In the genomic region with DNA sequence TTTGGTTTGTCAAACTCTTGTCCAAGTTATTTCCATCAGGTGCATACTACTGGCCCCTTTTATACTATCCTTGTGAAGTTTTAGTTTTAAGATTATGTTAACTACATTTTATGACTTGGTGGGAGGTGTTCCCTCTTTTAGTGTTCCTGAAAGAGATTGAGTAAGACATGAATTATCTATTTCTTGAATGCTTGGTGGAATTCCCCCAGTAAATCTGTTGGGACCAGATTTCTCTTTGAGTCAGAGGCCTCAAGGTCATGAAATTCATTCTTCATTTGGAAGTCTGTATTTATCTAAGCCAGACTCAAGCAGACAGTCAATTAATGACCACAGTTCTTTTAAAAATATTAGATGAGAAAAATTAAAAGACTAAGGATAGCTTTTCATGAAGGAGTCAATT, we compare ENCODE assay signal across 22 cellular contexts.
A peak's percentile ranks its signal among the peaks of the same experiment; 100 is the strongest.
DNase-seq lines count a peak whose midpoint lies in the region; ATAC-seq and TF ChIP-seq lines count a peak whose summit lies in the region.
"Had no signal": no experiment of that assay in that cellular context is flagged by ENCODE, and none has a peak within 500 bp of the region (broad histone marks: within the 10 kb centered on the region; RNA-seq: fewer than 3 reads in every experiment).

No MANE protein-coding gene starts in this region.

- no peak overlapping the region for H3K9ac ChIP-seq in SK-N-SH
- H3K9ac ChIP-seq: BLaER1 treated with 17β-estradiol and CSF1 and Interleukin-3, amounts not matched to agents 10 nM and 100 nM had no signal

- H3K9me3 ChIP-seq in SK-N-SH (peaks cover 19% of the 10 kb centered on the region), gastroesophageal sphincter (peaks cover 0 to 18% (median 0%) of the 10 kb centered on the region in 3 donors)

- H3K27ac ChIP-seq in SK-N-SH (ENCODE audit: low read depth in 2 of 2, low read length in 1 of 2): no peak overlapping the region; a peak in 1 of 4 replicates
- no peak overlapping the region for H3K27ac ChIP-seq in gastroesophageal sphincter
- H3K27ac ChIP-seq: 22Rv1; BLaER1 treated with 17β-estradiol and CSF1 and Interleukin-3, amounts not matched to agents 10 nM and 100 nM; heart right ventricle had no signal

- TF ChIP-seq CTCF in SK-N-SH (IDR thresholded peaks at IDR 0.05) (no peak), cardiac fibroblast (IDR thresholded peaks at IDR 0.05; ENCODE audit: low read depth, low read length) (no peak), gastroesophageal sphincter (IDR thresholded peaks at IDR 0.05) (no peak), glutamatergic neuron (IDR thresholded peaks at IDR 0.05; ENCODE audit: partially characterized antibody, unreplicated experiment) (no peak)

- H3K27ac Mint-ChIP-seq in glutamatergic neuron (ENCODE audit: unreplicated experiment): no peak overlapping the region
- H3K27ac Mint-ChIP-seq: activated naive CD8-positive, alpha-beta T cell treated with anti-CD3 and anti-CD28 coated beads for 36 hours; immature natural killer cell; stimulated activated naive CD8-positive, alpha-beta T cell treated with anti-CD3 and anti-CD28 coated beads, Interleukin-15, Interleukin-2, amounts not matched to agents 100 ng/mL and 50 ng/mL, for 24 hours; type B pancreatic cell had no signal

- H3K36me3 ChIP-seq in SK-N-SH (replicated peaks in 1 of 2; ENCODE audit: control insufficient read depth in 1 of 2, insufficient read depth in 2 of 2, low read length in 1 of 2): peaks cover 55 to 62% of the 10 kb centered on the region in 2 experiments
- peaks cover 0 to 24% of the 10 kb centered on the region in 2 donors for H3K36me3 ChIP-seq in gastroesophageal sphincter
- H3K36me3 ChIP-seq: BLaER1 treated with 17β-estradiol and CSF1 and Interleukin-3, amounts not matched to agents 10 nM and 100 nM had no signal

- no peaks in the 10 kb centered on the region for H3K79me2 ChIP-seq in SK-N-SH (ENCODE audit: insufficient read depth)

- no peak for TF ChIP-seq RAD21 in SK-N-SH (IDR thresholded peaks at IDR 0.05; ENCODE audit: low read length)

- no peak overlapping the region for H3K4me3 Mint-ChIP-seq in glutamatergic neuron (ENCODE audit: unreplicated experiment)
- H3K4me3 Mint-ChIP-seq: activated naive CD8-positive, alpha-beta T cell treated with anti-CD3 and anti-CD28 coated beads for 36 hours; immature natural killer cell; stimulated activated naive CD8-positive, alpha-beta T cell treated with anti-CD3 and anti-CD28 coated beads, Interleukin-15, Interleukin-2, amounts not matched to agents 100 ng/mL and 50 ng/mL, for 24 hours; type B pancreatic cell had no signal

- CTCF ChIA-PET in SK-N-SH (lab: Yijun Ruan, JAX): interaction anchor here (0.6 to 3.6 kb wide), 3 partner anchors 20 to 58 kb away, joined by 3 to 16 read pairs (median 3); no protein-coding TSS in a partner anchor

- POLR2A ChIA-PET in SK-N-SH (lab: Yijun Ruan, JAX): no interaction called here

- no peak overlapping the region for H3K4me2 ChIP-seq in SK-N-SH
- H3K4me2 ChIP-seq: BLaER1 treated with 17β-estradiol and CSF1 and Interleukin-3, amounts not matched to agents 10 nM and 100 nM had no signal

- H3K27me3 Mint-ChIP-seq in glutamatergic neuron (ENCODE audit: unreplicated experiment): no peaks in the 10 kb centered on the region
- H3K27me3 Mint-ChIP-seq: type B pancreatic cell had no signal

- H3K27me3 ChIP-seq in SK-N-SH (ENCODE audit: insufficient read depth): no peaks in the 10 kb centered on the region
- H3K27me3 ChIP-seq in gastroesophageal sphincter: no peaks in the 10 kb centered on the region
- H3K27me3 ChIP-seq: BLaER1 treated with 17β-estradiol and CSF1 and Interleukin-3, amounts not matched to agents 10 nM and 100 nM; heart right ventricle had no signal

- peaks cover 11% of the 10 kb centered on the region for H3K36me3 Mint-ChIP-seq in glutamatergic neuron (ENCODE audit: unreplicated experiment)

- no peaks in the 10 kb centered on the region for H4K20me1 ChIP-seq in SK-N-SH (ENCODE audit: insufficient read depth)
- H4K20me1 ChIP-seq: BLaER1 treated with 17β-estradiol and CSF1 and Interleukin-3, amounts not matched to agents 10 nM and 100 nM had no signal

- TF ChIP-seq POLR2A in gastroesophageal sphincter (IDR thresholded peaks at IDR 0.05): no peak

- H3K9me2 ChIP-seq in SK-N-SH: no peaks in the 10 kb centered on the region

- no peaks in the 10 kb centered on the region for H3K9me3 Mint-ChIP-seq in glutamatergic neuron (ENCODE audit: unreplicated experiment)

- H3K4me1 ChIP-seq in SK-N-SH (ENCODE audit: control insufficient read depth in 1 of 2, insufficient read depth in 2 of 2, low read depth in 1 of 2, low read length in 1 of 2) (no peaks in the 10 kb centered on the region; a peak in 1 of 4 replicates), gastroesophageal sphincter (no peaks in the 10 kb centered on the region)

- DNase-seq in SK-N-SH: no peak
- peak; percentile 51 to 88 for DNase-seq in cardiac fibroblast (ENCODE audit: low read depth in 2 of 2)
- DNase-seq in glutamatergic neuron: no peak
- no peak for DNase-seq in ecto neural progenitor cell (ENCODE audit: low spot score)
- DNase-seq: activated CD4-positive, CD25-positive, alpha-beta regulatory T cell treated with anti-CD3 and anti-CD28 coated beads, Interleukin-2, amount 50 U/mL, for 72 hours; activated naive CD8-positive, alpha-beta T cell treated with anti-CD3 and anti-CD28 coated beads for 36 hours; GF-D8; heart right ventricle; immature natural killer cell; KG1; NCI-H1092; NCI-H2081 treated with DMSO at 0.1 percent for 48 hours; NCI-H510A; RPMI8226 had no signal

- no peaks in the 10 kb centered on the region for H3F3A ChIP-seq in SK-N-SH (replicated peaks; ENCODE audit: insufficient read depth)

- no peak overlapping the region for H2AFZ ChIP-seq in SK-N-SH (ENCODE audit: low read depth)

- H3K4me1 Mint-ChIP-seq in glutamatergic neuron (ENCODE audit: low read depth, unreplicated experiment): peaks cover 7% of the 10 kb centered on the region
- H3K4me1 Mint-ChIP-seq: immature natural killer cell had no signal

- ATAC-seq in SK-N-SH treated with all-trans-retinoic acid at 6 μM for 48 hours (no peak), gastroesophageal sphincter (peak; percentile 55), GM19395 (IDR thresholded peaks at IDR 0.05; ENCODE audit: unreplicated experiment) (no peak), HG03457 (IDR thresholded peaks at IDR 0.05; ENCODE audit: unreplicated experiment) (no peak)
- ATAC-seq: heart right ventricle had no signal

- TF ChIP-seq EP300 in SK-N-SH (IDR thresholded peaks at IDR 0.05; ENCODE audit: borderline replicate concordance in 1 of 2, low read depth in 1 of 2, low read length in 1 of 2) (no peak), gastroesophageal sphincter (IDR thresholded peaks at IDR 0.05) (no peak)

- no peak overlapping the region for H3K4me3 ChIP-seq in SK-N-SH (ENCODE audit: low read depth in 2 of 2, low read length in 1 of 2)
- H3K4me3 ChIP-seq in cardiac fibroblast (replicated peaks in 1 of 2; ENCODE audit: low read depth in 2 of 2, low read length in 2 of 2): no peak overlapping the region
- H3K4me3 ChIP-seq in gastroesophageal sphincter: no peak overlapping the region
- H3K4me3 ChIP-seq: BLaER1 treated with 17β-estradiol and CSF1 and Interleukin-3, amounts not matched to agents 10 nM and 100 nM; heart right ventricle had no signal

TF ChIP-seq in SK-N-SH treated with all-trans-retinoic acid at 6 μM for 48 hours, 23 proteins besides CTCF, POLR2A, EP300 and RAD21:
- TF ChIP-seq ZNF8 (CRISPR knock-in tag; IDR thresholded peaks at IDR 0.05): no peak
- TF ChIP-seq ZC3H10 (CRISPR knock-in tag; IDR thresholded peaks at IDR 0.05): peak; percentile 88
- no peak for TF ChIP-seq ZNF70 (CRISPR knock-in tag; IDR thresholded peaks at IDR 0.05)

TF ChIP-seq in SK-N-SH, 30 proteins besides CTCF, POLR2A, EP300 and RAD21:
- no peak for TF ChIP-seq TCF12 (IDR thresholded peaks at IDR 0.05)
- TF ChIP-seq RFX5 (IDR thresholded peaks at IDR 0.05; ENCODE audit: low read length): no peak
TF ChIP-seq in SK-N-SH: peak in this region for 0.

Comparison
In these comparisons a context has a peak if more than half of its experiments do, and no peak if none do; other contexts are left out.
1. DNase-seq: peak in cardiac fibroblast (2 of 2); none in SK-N-SH (single experiment), glutamatergic neuron (single experiment) and ecto neural progenitor cell (single experiment).